ENCODE assay signal across 28 cellular contexts in the genomic region with DNA sequence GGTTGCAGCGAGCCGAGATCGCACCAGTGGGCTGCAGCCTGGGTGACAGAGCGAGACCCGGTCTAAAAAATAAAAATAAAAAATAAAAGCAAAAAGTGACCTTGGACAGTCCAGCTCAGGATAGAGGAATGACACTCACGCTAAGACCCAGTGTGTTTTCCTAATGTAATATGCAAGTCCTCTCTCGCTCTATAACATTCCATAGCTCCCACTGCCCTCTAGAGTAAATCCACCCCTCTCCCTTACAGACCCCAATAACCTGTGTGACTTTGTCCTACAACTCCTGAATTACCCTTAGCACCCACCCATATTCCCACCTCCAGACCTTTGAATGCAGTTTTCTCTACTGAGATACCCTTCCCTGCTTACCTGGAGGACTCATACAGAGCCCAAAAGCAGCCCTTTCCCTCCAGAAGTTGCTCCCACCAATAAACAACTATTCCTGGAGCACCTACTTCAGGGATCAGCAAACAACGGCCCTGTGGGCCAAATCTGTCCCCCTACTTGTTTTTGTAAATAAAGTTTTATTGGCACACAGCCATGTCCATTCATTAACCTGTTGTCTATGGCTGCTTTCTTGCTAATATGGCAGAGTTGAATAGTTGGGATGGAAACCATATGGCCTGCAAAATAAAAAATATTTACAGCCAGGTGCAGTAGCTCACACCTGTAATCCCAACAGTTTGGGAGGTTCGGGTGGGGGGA.
"Had no signal": no experiment of that assay in that cellular context is flagged by ENCODE, and none has a peak within 500 bp of the region (broad histone marks: within the 10 kb centered on the region; RNA-seq: fewer than 3 reads in every experiment).

No MANE protein-coding gene starts in this region.

- DNase-seq: naive thymus-derived CD4-positive, alpha-beta T cell; natural killer cell; occipital lobe; ovary; psoas muscle; right cardiac atrium; spleen; stimulated activated CD4-positive, alpha-beta T cell treated with anti-CD3 and anti-CD28 coated beads, Interleukin-12 subunit alpha, Interleukin-12 subunit beta, amount 100 ng/mL, for 4 hours; stimulated activated CD4-positive, alpha-beta T cell treated with anti-CD3 and anti-CD28 coated beads, Interleukin-1b, Interleukin-23, amount 100 ng/mL, for 48 hours; stimulated activated CD4-positive, alpha-beta T cell treated with anti-CD3 and anti-CD28 coated beads, Interleukin-4, amount 100 ng/mL, for 1 hour; stimulated activated CD4-positive, alpha-beta T cell treated with anti-CD3 and anti-CD28 coated beads, Interleukin-4, amount 100 ng/mL, for 4 hours; stimulated activated CD8-positive, alpha-beta memory T cell treated with anti-CD3 and anti-CD28 coated beads, Interleukin-4, amount 100 ng/mL, for 48 hours; stimulated activated naive CD4-positive, alpha-beta T cell; stimulated activated naive CD8-positive, alpha-beta T cell treated with anti-CD3 and anti-CD28 coated beads, Interleukin-15, amount 100 ng/mL, for 72 hours; stimulated activated naive CD8-positive, alpha-beta T cell treated with anti-CD3 and anti-CD28 coated beads, Interleukin-15, Interleukin-2, amounts not matched to agents 100 U/mL and 50 U/mL, for 24 hours; substantia nigra; testis; tibial artery; transverse colon; upper lobe of right lung; uterus had no signal

- H3K4me2 ChIP-seq: neural progenitor cell, smooth muscle cell had no signal

- H3K27me3 ChIP-seq: ovary, testis, transverse colon, upper lobe of right lung, uterus had no signal

- H3K36me3 ChIP-seq: neural progenitor cell, ovary, spleen, suprapubic skin, tibial artery, transverse colon, upper lobe of right lung, uterus had no signal

- H3K4me1 ChIP-seq: neural progenitor cell, parathyroid adenoma, psoas muscle, spleen, suprapubic skin, testis, tibial artery, transverse colon, upper lobe of right lung, uterus had no signal

- ATAC-seq: naive thymus-derived CD4-positive, alpha-beta T cell; natural killer cell; psoas muscle; right cardiac atrium; sciatic nerve; stimulated activated memory B cell treated with anti-CD40 and anti-IgM and Interleukin-4, amounts not matched to agents 10 μg/mL and 1 μg/mL and 100 μg/mL, for 72 hours; stimulated activated naive CD8-positive, alpha-beta T cell treated with anti-CD3 and anti-CD28 coated beads, Interleukin-15, amount 100 ng/mL, for 72 hours; stimulated activated naive CD8-positive, alpha-beta T cell treated with anti-CD3 and anti-CD28 coated beads, Interleukin-15, Interleukin-2, amounts not matched to agents 100 U/mL and 50 U/mL, for 24 hours; upper lobe of right lung had no signal

- H2AFZ ChIP-seq: neural progenitor cell, parathyroid adenoma had no signal

- H3K9ac ChIP-seq: neural progenitor cell, parathyroid adenoma had no signal

- H3K27ac ChIP-seq: neural progenitor cell, ovary, parathyroid adenoma, psoas muscle, skin epidermis, spleen, suprapubic skin, testis, tibial artery, transverse colon, upper lobe of right lung, uterus had no signal

- H3K4me3 ChIP-seq: neural progenitor cell, ovary, psoas muscle, skin epidermis, smooth muscle cell, spleen, suprapubic skin, testis, tibial artery, transverse colon, upper lobe of right lung, uterus had no signal

- H3K79me2 ChIP-seq: parathyroid adenoma had no signal

- H3K9me3 ChIP-seq: ovary, testis, upper lobe of right lung had no signal
